ENCODE assay signal across 19 cellular contexts in the genomic region with DNA sequence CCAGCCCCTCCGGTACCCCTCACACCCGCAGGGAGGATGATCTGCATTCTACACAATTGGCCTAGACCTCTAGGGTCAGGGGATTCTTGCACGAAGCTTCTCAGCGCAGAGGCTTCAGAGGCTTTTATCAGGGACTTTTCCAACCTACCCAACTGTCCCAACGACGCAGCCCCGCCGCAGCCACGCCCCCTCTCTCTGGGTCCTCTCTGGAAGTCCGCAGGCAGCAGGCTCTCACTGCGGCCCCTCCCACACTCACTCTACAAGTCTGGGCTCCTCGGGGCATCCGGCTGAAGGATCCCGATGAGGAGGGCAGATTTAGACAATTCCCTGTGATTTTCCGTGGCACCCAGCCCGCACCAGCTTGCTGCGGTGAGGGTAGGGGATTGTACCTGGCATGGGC. TPM values are rescaled to one million over a fixed set of nuclear protein-coding genes. Genes with fewer than 3 reads are reported as not detected.
A peak's percentile ranks its signal among the peaks of the same experiment; 100 is the strongest.
DNase-seq lines count a peak whose midpoint lies in the region; ATAC-seq and TF ChIP-seq lines count a peak whose summit lies in the region.
"Had no signal": no experiment of that assay in that cellular context is flagged by ENCODE, and none has a peak within 500 bp of the region (broad histone marks: within the 10 kb centered on the region; RNA-seq: fewer than 3 reads in every experiment).

No MANE protein-coding gene starts in this region.

- CTCF ChIA-PET in activated CD4-positive, alpha-beta T cell treated with anti-CD3 and anti-CD28 coated beads for 36 hours (lab: Charles Lee) = no interaction called here

- no peak overlapping the region for H3K27ac ChIP-seq in left ventricle myocardium inferior (replicated peaks)
- H3K27ac ChIP-seq: neutrophil, right lobe of liver, SJCRH30, uterus had no signal

- no peak overlapping the region for H3K27ac Mint-ChIP-seq in activated CD4-positive, alpha-beta T cell treated with anti-CD3 and anti-CD28 coated beads for 36 hours

- H3K4me3 ChIP-seq in left ventricle myocardium inferior = no peak overlapping the region
- H3K4me3 ChIP-seq: HAP-1, right lobe of liver, SJCRH30, uterus had no signal

- no peaks in the 10 kb centered on the region for H3K36me3 Mint-ChIP-seq in activated CD4-positive, alpha-beta T cell treated with anti-CD3 and anti-CD28 coated beads for 36 hours (ENCODE audit: low read depth)
- H3K36me3 Mint-ChIP-seq: CD14-positive monocyte had no signal

- H3K4me3 Mint-ChIP-seq in activated CD4-positive, alpha-beta T cell treated with anti-CD3 and anti-CD28 coated beads for 36 hours = no peak overlapping the region

- TF ChIP-seq POLR2A in erythroblast (IDR thresholded peaks at IDR 0.05; ENCODE audit: low read length) = no peak

- H3K4me1 Mint-ChIP-seq in activated CD4-positive, alpha-beta T cell treated with anti-CD3 and anti-CD28 coated beads for 36 hours = no peaks in the 10 kb centered on the region
- H3K4me1 Mint-ChIP-seq: CD14-positive monocyte had no signal

- POLR2A ChIA-PET in activated CD4-positive, alpha-beta T cell treated with anti-CD3 and anti-CD28 coated beads for 36 hours (lab: Charles Lee) = no interaction called here

- no peak for DNase-seq in left ventricle myocardium superior
- no peak for DNase-seq in left ventricle myocardium inferior
- DNase-seq in erythroblast (lab: John Stamatoyannopoulos, UW) = peak; percentile 38 to 50
- peak; percentile 67 for DNase-seq in left kidney (ENCODE audit: low read depth, low spot score)
- no peak for DNase-seq in NCI-H2196 (lab: John Stamatoyannopoulos, UW; ENCODE audit: unreplicated experiment)
- DNase-seq in Kasumi-1 (lab: John Stamatoyannopoulos, UW) = no peak
- no peak for DNase-seq in activated CD4-positive, alpha-beta T cell treated with anti-CD3 and anti-CD28 coated beads for 36 hours
- DNase-seq: activated effector memory CD4-positive, alpha-beta T cell treated with anti-CD3 and anti-CD28 coated beads, Interleukin-2, amount 50 U/mL, for 16 hours; DMS53; midbrain; right lobe of liver; SJCRH30; stimulated activated CD4-positive, alpha-beta T cell treated with anti-CD3 and anti-CD28 coated beads, Interleukin-1b, Interleukin-23, amount 100 ng/mL, for 48 hours; T-helper 9 cell; uterus had no signal

- H3K36me3 ChIP-seq in left ventricle myocardium inferior = no peaks in the 10 kb centered on the region
- H3K36me3 ChIP-seq: HAP-1, neutrophil, right lobe of liver, SJCRH30, uterus had no signal

- H3K27me3 ChIP-seq in left ventricle myocardium inferior (ENCODE audit: low read depth) = peaks cover 57% of the 10 kb centered on the region
- H3K27me3 ChIP-seq: SJCRH30, uterus had no signal

- intact Hi-C loops in left ventricle myocardium superior (cut with micrococcal nuclease) (no loop called here), left ventricle myocardium inferior (cut with micrococcal nuclease) (no loop called here)
- intact Hi-C loops in activated CD4-positive, alpha-beta T cell treated with anti-CD3 and anti-CD28 coated beads for 36 hours (cut with DNase I, micrococcal nuclease) = no loop called here

- no peak for TF ChIP-seq CTCF in left ventricle myocardium inferior (IDR thresholded peaks at IDR 0.05; ENCODE audit: borderline replicate concordance)

- no peaks in the 10 kb centered on the region for H3K9me3 Mint-ChIP-seq in activated CD4-positive, alpha-beta T cell treated with anti-CD3 and anti-CD28 coated beads for 36 hours (ENCODE audit: low read depth)

- ATAC-seq in left ventricle myocardium superior = peak; percentile 24
- ATAC-seq in activated CD4-positive, alpha-beta T cell treated with anti-CD3 and anti-CD28 coated beads for 36 hours = no peak
- ATAC-seq in GM21737 (IDR thresholded peaks at IDR 0.05; ENCODE audit: unreplicated experiment) = no peak
- ATAC-seq: right lobe of liver had no signal

- no peaks in the 10 kb centered on the region for H3K4me1 ChIP-seq in left ventricle myocardium inferior
- H3K4me1 ChIP-seq: HAP-1, SJCRH30, uterus had no signal

- H3K9me3 ChIP-seq in left ventricle myocardium inferior (replicated peaks) = no peaks in the 10 kb centered on the region
- H3K9me3 ChIP-seq: HAP-1, neutrophil, right lobe of liver, SJCRH30, uterus had no signal

- peaks cover 41% of the 10 kb centered on the region for H3K27me3 Mint-ChIP-seq in activated CD4-positive, alpha-beta T cell treated with anti-CD3 and anti-CD28 coated beads for 36 hours

RNA-seq across cellular contexts. Expression of a gene that starts 6.0 kb away (rescaled TPM):
- 0.20 TPM for total RNA-seq in left ventricle myocardium superior
- total RNA-seq in left ventricle myocardium inferior = 0.16 TPM
- total RNA-seq in activated CD4-positive, alpha-beta T cell treated with anti-CD3 and anti-CD28 coated beads for 36 hours = not detected
- total RNA-seq: SJCRH30 had no signal

Comparison
In these comparisons a context has a peak if more than half of its experiments do, and no peak if none do; other contexts are left out.
1. DNase-seq: peak in erythroblast (2 of 2) and left kidney (single experiment); none in left ventricle myocardium superior (single experiment), left ventricle myocardium inferior (single experiment), NCI-H2196 (single experiment), Kasumi-1 (0 of 2) and activated CD4-positive, alpha-beta T cell treated with anti-CD3 and anti-CD28 coated beads for 36 hours (single experiment).